Comparison of ENCODE assay signal across 2 cellular contexts in genomic region chr12:109704371-109705098, GRCh38.
TF ChIP-seq lines count a peak whose summit lies in the region.

No MANE protein-coding gene starts in this region.

TF ChIP-seq in HepG2, 621 proteins besides CTCF, POLR2A, EP300 and RAD21:
- no peak for TF ChIP-seq TARDBP (CRISPR knock-in tag; IDR thresholded peaks at IDR 0.05)
- no peak for TF ChIP-seq ATRX (CRISPR knock-in tag; IDR thresholded peaks at IDR 0.05; ENCODE audit: borderline replicate concordance)
- TF ChIP-seq CBFB (CRISPR knock-in tag; IDR thresholded peaks at IDR 0.05), result no peak
- TF ChIP-seq ZNF556 (CRISPR knock-in tag; IDR thresholded peaks at IDR 0.05; ENCODE audit: borderline replicate concordance), result peak; percentile 100
- TF ChIP-seq GRHL1 (CRISPR knock-in tag; conservative IDR thresholded peaks at IDR 0.05), result no peak
- no peak for TF ChIP-seq MLLT10 (CRISPR knock-in tag; IDR thresholded peaks at IDR 0.05)
- TF ChIP-seq JUNB (CRISPR knock-in tag; IDR thresholded peaks at IDR 0.05; ENCODE audit: borderline replicate concordance), result no peak
- TF ChIP-seq ZKSCAN8 (CRISPR knock-in tag; IDR thresholded peaks at IDR 0.05; ENCODE audit: borderline replicate concordance), result peak; percentile 95
- TF ChIP-seq BRF2 (CRISPR knock-in tag; IDR thresholded peaks at IDR 0.05), result no peak
TF ChIP-seq in HepG2: peak in this region for 2.

TF ChIP-seq in K562, 482 proteins besides CTCF, POLR2A, EP300 and RAD21:
- TF ChIP-seq ZKSCAN8 (CRISPR knock-in tag; IDR thresholded peaks at IDR 0.05) (peak; percentile 91), ARID3A (IDR thresholded peaks at IDR 0.05; ENCODE audit: borderline replicate concordance, low read depth, low read length) (no peak), NFIC (IDR thresholded peaks at IDR 0.05) (peak; percentile 58), TSC22D4 (tag; IDR thresholded peaks at IDR 0.05) (no peak)
